Comparison of ENCODE assay signal across 1 cellular context in genomic region chr15:67908756-67909155, GRCh38.
TF ChIP-seq lines count a peak whose summit lies in the region.

No MANE protein-coding gene starts in this region.

TF ChIP-seq in K562, 482 proteins besides CTCF, POLR2A, EP300 and RAD21 (continued from another document):
- TF ChIP-seq ZNF592 (IDR thresholded peaks at IDR 0.05) (peak; percentile 67; the same call in 1 of the 2 replicates), NR4A1 (CRISPR knock-in tag; IDR thresholded peaks at IDR 0.05) (no peak), NR4A1 (tag; IDR thresholded peaks at IDR 0.05) (peak; percentile 71), PTRF (tag; IDR thresholded peaks at IDR 0.05) (0 out of 2 replicates have a peak, but pooled peaks have one; percentile 59)
TF ChIP-seq in K562: peak in this region for 9.
